ENCODE assay signal across 1 cellular context in the genomic region with DNA sequence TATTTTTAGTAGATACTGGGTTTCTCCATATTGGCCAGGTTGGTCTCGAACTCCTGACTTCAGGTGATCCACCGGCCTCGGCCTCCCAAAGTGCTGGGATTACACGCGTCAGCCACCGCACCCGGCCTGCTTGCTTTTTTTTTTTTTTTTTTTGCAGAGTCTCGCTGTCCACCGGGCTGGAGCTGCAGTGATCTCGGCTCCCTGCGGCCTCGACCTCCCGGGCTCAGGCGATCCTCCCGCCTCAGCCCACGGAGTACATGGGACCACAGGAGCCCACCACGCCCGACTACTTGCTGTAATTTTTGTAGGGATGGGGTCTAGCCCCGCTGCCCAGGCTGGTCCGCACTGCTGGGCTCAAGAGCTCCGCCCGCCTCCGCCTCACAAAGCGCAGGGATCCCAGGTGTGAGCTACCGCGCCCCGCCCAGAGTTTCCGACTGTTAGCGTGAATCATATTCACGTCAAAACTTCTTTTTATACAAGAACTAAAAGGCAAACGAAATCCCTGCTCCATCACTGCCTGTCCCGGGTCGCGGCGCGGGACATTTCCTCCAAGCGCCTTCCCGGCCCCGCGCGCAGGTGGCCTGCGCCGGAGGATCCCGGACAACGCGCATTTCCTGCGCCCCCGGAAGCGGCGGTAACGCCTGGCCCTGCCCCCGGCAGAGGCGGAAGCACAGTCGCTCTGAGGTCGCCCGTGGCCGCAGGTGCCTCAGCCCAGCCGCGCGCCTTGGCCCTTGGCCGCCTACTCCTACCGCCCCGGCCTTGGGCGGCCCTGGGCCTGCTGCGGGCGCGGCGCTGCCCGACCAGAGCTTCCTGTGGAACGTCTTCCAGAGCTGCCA.
TF ChIP-seq lines count a peak whose summit lies in the region.

No MANE protein-coding gene starts in this region.

TF ChIP-seq in HepG2, 621 proteins besides CTCF, POLR2A, EP300 and RAD21:
- 0 out of 2 replicates have a peak, but pooled peaks have one; percentile 38 for TF ChIP-seq KAT8 (CRISPR knock-in tag; IDR thresholded peaks at IDR 0.05)
- TF ChIP-seq GABPB1 (CRISPR knock-in tag; IDR thresholded peaks at IDR 0.05): peak; percentile 36; the same call in 1 of the 2 replicates
- TF ChIP-seq SAP130 (CRISPR knock-in tag; IDR thresholded peaks at IDR 0.05; ENCODE audit: low read depth): peak; percentile 51
- TF ChIP-seq PHF8 (CRISPR knock-in tag; IDR thresholded peaks at IDR 0.05): peak; percentile 43
- peak; percentile 41 for TF ChIP-seq ZFY (CRISPR knock-in tag; IDR thresholded peaks at IDR 0.05)
